In genomic region chr1:41758904-41759548, GRCh38 we compare ENCODE assay signal across 18 cellular contexts.
A peak's percentile ranks its signal among the peaks of the same experiment; 100 is the strongest.
DNase-seq lines count a peak whose midpoint lies in the region; ATAC-seq, FAIRE-seq and TF ChIP-seq lines count a peak whose summit lies in the region.
"Had no signal": no experiment of that assay in that cellular context is flagged by ENCODE, and none has a peak within 500 bp of the region (broad histone marks: within the 10 kb centered on the region; RNA-seq: fewer than 3 reads in every experiment).

No MANE protein-coding gene starts in this region.

- peak; percentile 92 for DNase-seq in ELR (ENCODE audit: low read depth)
- peak; percentile 10 for DNase-seq in RCC 7860 (ENCODE audit: low spot score)
- DNase-seq in choroid plexus epithelial cell (ENCODE audit: low read depth) = peak; percentile 80
- peak; percentile 35 to 83 for DNase-seq in lung microvascular endothelial cell (ENCODE audit: low read depth in 2 of 2)
- no peak for DNase-seq in T-helper 2 cell treated with Interferon-gamma antibody and Interleukin-4, amounts not matched to agents 5 μg/mL and 100 μg/mL, for 36 hours (ENCODE audit: low spot score)
- no peak for DNase-seq in sigmoid colon
- DNase-seq in endothelial cell (ENCODE audit: low spot score) = no peak
- DNase-seq: activated CD4-positive, alpha-beta memory T cell treated with anti-CD3 and anti-CD28 coated beads for 36 hours; head of caudate nucleus; left cardiac atrium; NCI-H1436; NCI-H526; psoas muscle; stimulated activated CD4-positive, alpha-beta T cell treated with anti-CD3 and anti-CD28 coated beads, Interleukin-2, amount 100 ng/mL, for 24 hours; upper lobe of right lung had no signal

- H3K4me3 Mint-ChIP-seq in T-helper 2 cell treated with Interferon-gamma antibody and Interleukin-4, amounts not matched to agents 5 μg/mL and 100 μg/mL, for 36 hours = no peak overlapping the region
- no peak overlapping the region for H3K4me3 Mint-ChIP-seq in endothelial cell (ENCODE audit: unreplicated experiment)
- H3K4me3 Mint-ChIP-seq: activated CD4-positive, alpha-beta memory T cell treated with anti-CD3 and anti-CD28 coated beads for 36 hours; activated T-helper 1 cell treated with anti-CD3 and anti-CD28 coated beads, Interleukin-12 subunit alpha, Interleukin-12 subunit beta, Interleukin-2, Interleukin-4 antibody, amounts not matched to agents 30 ng/mL and 10 ng/mL and 1 ng/mL, durations not matched to agents 14 hours and 24 hours and 36 hours had no signal

- TF ChIP-seq EP300 in sigmoid colon (IDR thresholded peaks at IDR 0.05) = no peak

- TF ChIP-seq POLR2A in sigmoid colon (IDR thresholded peaks at IDR 0.05) = no peak

- no peak overlapping the region for H3K4me3 ChIP-seq in choroid plexus epithelial cell (ENCODE audit: low read depth, low read length)
- H3K4me3 ChIP-seq in sigmoid colon = no peak overlapping the region
- H3K4me3 ChIP-seq: psoas muscle, upper lobe of right lung had no signal

- intact Hi-C loops in sigmoid colon (cut with DNase I) = no loop called here

- H3K4me1 Mint-ChIP-seq in T-helper 2 cell treated with Interferon-gamma antibody and Interleukin-4, amounts not matched to agents 5 μg/mL and 100 μg/mL, for 36 hours (ENCODE audit: low read depth) = peaks cover 21% of the 10 kb centered on the region
- peaks cover 5% of the 10 kb centered on the region for H3K4me1 Mint-ChIP-seq in endothelial cell (ENCODE audit: unreplicated experiment)

- no peak overlapping the region for H3K27ac ChIP-seq in sigmoid colon
- H3K27ac ChIP-seq: C4-2B, psoas muscle, upper lobe of right lung had no signal

- TF ChIP-seq CTCF in choroid plexus epithelial cell (conservative IDR thresholded peaks at IDR 0.05; ENCODE audit: low read depth, low read length) = no peak
- no peak for TF ChIP-seq CTCF in sigmoid colon (IDR thresholded peaks at IDR 0.05)
- no peak for TF ChIP-seq CTCF in endothelial cell (IDR thresholded peaks at IDR 0.05; ENCODE audit: unreplicated experiment)

- WGBS in sigmoid colon, 2 donors = 89 to 91% methylated on average over 3 of the region's 3 CpGs

- H3K27me3 Mint-ChIP-seq in T-helper 2 cell treated with Interferon-gamma antibody and Interleukin-4, amounts not matched to agents 5 μg/mL and 100 μg/mL, for 36 hours (ENCODE audit: low read depth) = peaks cover under 1% of the 10 kb centered on the region
- H3K27me3 Mint-ChIP-seq in endothelial cell (ENCODE audit: unreplicated experiment) = peaks cover 4% of the 10 kb centered on the region
- H3K27me3 Mint-ChIP-seq: activated CD4-positive, alpha-beta memory T cell treated with anti-CD3 and anti-CD28 coated beads for 36 hours had no signal

- no peak overlapping the region for H3K27ac Mint-ChIP-seq in T-helper 2 cell treated with Interferon-gamma antibody and Interleukin-4, amounts not matched to agents 5 μg/mL and 100 μg/mL, for 36 hours
- H3K27ac Mint-ChIP-seq in endothelial cell (ENCODE audit: unreplicated experiment) = no peak overlapping the region
- H3K27ac Mint-ChIP-seq: activated CD4-positive, alpha-beta memory T cell treated with anti-CD3 and anti-CD28 coated beads for 36 hours; activated T-helper 1 cell treated with anti-CD3 and anti-CD28 coated beads, Interleukin-12 subunit alpha, Interleukin-12 subunit beta, Interleukin-2, Interleukin-4 antibody, amounts not matched to agents 30 ng/mL and 10 ng/mL and 1 ng/mL, durations not matched to agents 14 hours and 24 hours and 36 hours had no signal

- H3K27me3 ChIP-seq in sigmoid colon = no peaks in the 10 kb centered on the region
- H3K27me3 ChIP-seq: upper lobe of right lung had no signal

- H3K36me3 ChIP-seq in sigmoid colon = no peaks in the 10 kb centered on the region
- H3K36me3 ChIP-seq: upper lobe of right lung had no signal

- peaks cover 2% of the 10 kb centered on the region for H3K36me3 Mint-ChIP-seq in T-helper 2 cell treated with Interferon-gamma antibody and Interleukin-4, amounts not matched to agents 5 μg/mL and 100 μg/mL, for 36 hours (ENCODE audit: low read depth)
- peaks cover 3% of the 10 kb centered on the region for H3K36me3 Mint-ChIP-seq in endothelial cell (ENCODE audit: low read depth, unreplicated experiment)
- H3K36me3 Mint-ChIP-seq: activated CD4-positive, alpha-beta memory T cell treated with anti-CD3 and anti-CD28 coated beads for 36 hours had no signal

- no peak for ATAC-seq in HG03108 (IDR thresholded peaks at IDR 0.05; ENCODE audit: unreplicated experiment)
- ATAC-seq: psoas muscle, upper lobe of right lung had no signal

- FAIRE-seq in RCC 7860 (lab: Jason Lieb, UNC) = no peak

- H3K9me3 ChIP-seq in sigmoid colon = peaks cover 0 to 3% (median 0%) of the 10 kb centered on the region in 4 donors
- H3K9me3 ChIP-seq: upper lobe of right lung had no signal

- H3K9me3 Mint-ChIP-seq in T-helper 2 cell treated with Interferon-gamma antibody and Interleukin-4, amounts not matched to agents 5 μg/mL and 100 μg/mL, for 36 hours = peaks cover 29% of the 10 kb centered on the region
- H3K9me3 Mint-ChIP-seq in endothelial cell (ENCODE audit: unreplicated experiment) = no peaks in the 10 kb centered on the region

- H3K4me1 ChIP-seq in sigmoid colon = no peaks in the 10 kb centered on the region
- H3K4me1 ChIP-seq: psoas muscle, upper lobe of right lung had no signal

Comparison
In these comparisons a context has a peak if more than half of its experiments do, and no peak if none do; other contexts are left out.
1. DNase-seq: peak in ELR (single experiment), RCC 7860 (single experiment), choroid plexus epithelial cell (single experiment) and lung microvascular endothelial cell (2 of 2); none in T-helper 2 cell treated with Interferon-gamma antibody and Interleukin-4, amounts not matched to agents 5 μg/mL and 100 μg/mL, for 36 hours (single experiment), sigmoid colon (single experiment) and endothelial cell (single experiment).